ENCODE assay signal across 14 cellular contexts in genomic region chr22:25492950-25493790, GRCh38.
DNase-seq lines count a peak whose midpoint lies in the region; ATAC-seq, FAIRE-seq and TF ChIP-seq lines count a peak whose summit lies in the region.
"Had no signal": no experiment of that assay in that cellular context is flagged by ENCODE, and none has a peak within 500 bp of the region (broad histone marks: within the 10 kb centered on the region; RNA-seq: fewer than 3 reads in every experiment).

No MANE protein-coding gene starts in this region.

- no peaks in the 10 kb centered on the region for H3K27me3 ChIP-seq in K562 (ENCODE audit: control insufficient read depth in 2 of 2, insufficient read depth in 2 of 2, low read length in 2 of 2)
- no peaks in the 10 kb centered on the region for H3K27me3 ChIP-seq in neural progenitor cell

- H3F3A ChIP-seq in neural progenitor cell (ENCODE audit: low read depth): no peaks in the 10 kb centered on the region

- intact Hi-C loops in K562 (cut with micrococcal nuclease): no loop called here

- TF ChIP-seq RAD21 in K562 (CRISPR knock-in tag; conservative IDR thresholded peaks at IDR 0.05 in 1 of 2, IDR thresholded peaks at IDR 0.05 in 1 of 2): no peak

- H3K27me3 Mint-ChIP-seq in neural progenitor cell (ENCODE audit: insufficient read depth, low read depth): peaks cover 6% of the 10 kb centered on the region

- H3K4me3 ChIP-seq in K562 (no peak overlapping the region), neural progenitor cell (no peak overlapping the region)
- H3K4me3 ChIP-seq: stomach had no signal

- H3K4me3 Mint-ChIP-seq in neural progenitor cell: no peak overlapping the region
- H3K4me3 Mint-ChIP-seq: T-helper 1 cell treated with Interleukin-12 subunit alpha and Interleukin-12 subunit beta and Interleukin-4 antibody, amounts not matched to agents 30 μg/mL and 1 μg/mL, for 36 hours had no signal

- DNase-seq in G401 (ENCODE audit: low spot score): peak; percentile 100
- DNase-seq in NCI-H446 (lab: John Stamatoyannopoulos, UW): peak; percentile 96 to 99
- no peak for DNase-seq in K562 (ENCODE audit: extremely low read depth in 1 of 4, low spot score in 3 of 4)
- DNase-seq in neural progenitor cell (ENCODE audit: low spot score): no peak
- DNase-seq in RCC 7860 (ENCODE audit: low spot score): no peak
- DNase-seq in HK-2 (ENCODE audit: unreplicated experiment): no peak
- DNase-seq: GF-D8; NK-92 treated with Interleukin-12 subunit alpha and Interleukin-12 subunit beta, amount 100 ng/mL, for 24 hours; stomach had no signal

- TF ChIP-seq CTCF in K562 (IDR thresholded peaks at IDR 0.05 in 2 of 3, conservative IDR thresholded peaks at IDR 0.05 in 1 of 3; ENCODE audit: insufficient read depth in 2 of 3, low read depth in 1 of 3, low read length in 3 of 3) (no peak), neural progenitor cell (IDR thresholded peaks at IDR 0.05) (no peak)

- no TSS peak for BruUV-seq in K562 (replicated peaks; lab: Mats Ljungman, UMichigan)

- H3K9ac ChIP-seq in K562 (ENCODE audit: insufficient read depth in 1 of 2, low read depth in 2 of 2, low read length in 2 of 2) (no peak overlapping the region), neural progenitor cell (no peak overlapping the region)

- FAIRE-seq in K562 (lab: Jason Lieb, UNC) (no peak), RCC 7860 (lab: Jason Lieb, UNC) (no peak)
- FAIRE-seq: bronchial epithelial cell had no signal

- no peak for TF ChIP-seq EP300 in K562 (IDR thresholded peaks at IDR 0.05; ENCODE audit: low read length)

- in situ Hi-C loops in G401 (cut with HindIII; ENCODE audit: low sequenced_read_pairs) (no loop called here), K562 (cut with MboI) (no loop called here)

- no peaks in the 10 kb centered on the region for H3K9me3 ChIP-seq in K562 (replicated peaks; ENCODE audit: control insufficient read depth, insufficient read depth, low read depth, low read length)
- no peaks in the 10 kb centered on the region for H3K9me3 ChIP-seq in neural progenitor cell (ENCODE audit: low read depth)
- H3K9me3 ChIP-seq: stomach had no signal

- peak overlapping the region; percentile 39 for H3K27ac Mint-ChIP-seq in neural progenitor cell
- H3K27ac Mint-ChIP-seq: T-helper 1 cell treated with Interleukin-12 subunit alpha and Interleukin-12 subunit beta and Interleukin-4 antibody, amounts not matched to agents 30 μg/mL and 1 μg/mL, for 36 hours had no signal

- H3K9me1 ChIP-seq in K562 (ENCODE audit: control insufficient read depth, insufficient read depth, low read length): no peaks in the 10 kb centered on the region

- WGBS in K562 (ENCODE audit: insufficient coverage, low coverage, missing lambda C conversion rate): 51% methylated on average over 13 of the region's 16 CpGs

- TF ChIP-seq POLR2A in K562 (conservative IDR thresholded peaks at IDR 0.05): no peak

- peaks cover 9% of the 10 kb centered on the region for H3K4me1 Mint-ChIP-seq in neural progenitor cell

- H3K27ac ChIP-seq in K562 (ENCODE audit: extremely low read depth, low read depth, low read length): no peak overlapping the region
- no peak overlapping the region for H3K27ac ChIP-seq in neural progenitor cell
- H3K27ac ChIP-seq: HL-60, stomach had no signal

- no peak overlapping the region for H3K4me2 ChIP-seq in K562 (ENCODE audit: insufficient read depth, low read length)
- no peak overlapping the region for H3K4me2 ChIP-seq in neural progenitor cell

- CTCF ChIA-PET in K562 (lab: Yijun Ruan, JAX; ENCODE audit: low intra/inter-chr PET ratio): no interaction called here

- H3K4me1 ChIP-seq in K562 (replicated peaks in 1 of 2; ENCODE audit: control insufficient read depth in 2 of 2, insufficient read depth in 2 of 2, low read length in 2 of 2) (peaks cover 0 to 5% of the 10 kb centered on the region in 2 experiments; a peak in 2 of 5 replicates), neural progenitor cell (no peaks in the 10 kb centered on the region)

- ATAC-seq in K562 (no peak), HG03097 (IDR thresholded peaks at IDR 0.05; ENCODE audit: low FRiP score, unreplicated experiment) (no peak), GM19035 (IDR thresholded peaks at IDR 0.05; ENCODE audit: unreplicated experiment) (no peak)

- H3K9me3 Mint-ChIP-seq in neural progenitor cell: no peaks in the 10 kb centered on the region
- H3K9me3 Mint-ChIP-seq: T-helper 1 cell treated with Interleukin-12 subunit alpha and Interleukin-12 subunit beta and Interleukin-4 antibody, amounts not matched to agents 30 μg/mL and 1 μg/mL, for 36 hours had no signal

- POLR2A ChIA-PET in K562 (lab: Yijun Ruan, JAX): interaction anchor here (0.6 kb wide), 1 partner anchor 257 kb away, joined by 3 read pairs; no protein-coding TSS in a partner anchor

- H3K36me3 ChIP-seq in K562 (ENCODE audit: control insufficient read depth, insufficient read depth, low read length) (no peaks in the 10 kb centered on the region), neural progenitor cell (no peaks in the 10 kb centered on the region)

- H4K20me1 ChIP-seq in K562 (replicated peaks; ENCODE audit: control insufficient read depth, insufficient read depth, low read length) (peaks cover 7% of the 10 kb centered on the region), neural progenitor cell (ENCODE audit: low read depth) (no peaks in the 10 kb centered on the region)

- H2AFZ ChIP-seq in K562 (ENCODE audit: low read depth, low read length) (no peak overlapping the region), neural progenitor cell (replicated peaks) (no peak overlapping the region)

- H3K36me3 Mint-ChIP-seq in neural progenitor cell: peaks cover 23% of the 10 kb centered on the region

- H3K79me2 ChIP-seq in K562 (ENCODE audit: control insufficient read depth, insufficient read depth, low read length) (no peaks in the 10 kb centered on the region), neural progenitor cell (ENCODE audit: low read depth) (no peaks in the 10 kb centered on the region)

TF ChIP-seq in K562, 482 proteins besides CTCF, POLR2A, EP300 and RAD21:
- TF ChIP-seq, protein P1, sequence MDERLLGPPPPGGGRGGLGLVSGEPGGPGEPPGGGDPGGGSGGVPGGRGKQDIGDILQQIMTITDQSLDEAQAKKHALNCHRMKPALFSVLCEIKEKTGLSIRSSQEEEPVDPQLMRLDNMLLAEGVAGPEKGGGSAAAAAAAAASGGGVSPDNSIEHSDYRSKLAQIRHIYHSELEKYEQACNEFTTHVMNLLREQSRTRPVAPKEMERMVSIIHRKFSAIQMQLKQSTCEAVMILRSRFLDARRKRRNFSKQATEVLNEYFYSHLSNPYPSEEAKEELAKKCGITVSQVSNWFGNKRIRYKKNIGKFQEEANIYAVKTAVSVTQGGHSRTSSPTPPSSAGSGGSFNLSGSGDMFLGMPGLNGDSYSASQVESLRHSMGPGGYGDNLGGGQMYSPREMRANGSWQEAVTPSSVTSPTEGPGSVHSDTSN (CRISPR knock-in tag; IDR thresholded peaks at IDR 0.05; ENCODE audit: low read depth): no peak
- TF ChIP-seq, protein P1 (tag; conservative IDR thresholded peaks at IDR 0.05; ENCODE audit: low read depth): peak; percentile 82
- TF ChIP-seq MEIS2 (IDR thresholded peaks at IDR 0.05; ENCODE audit: partially characterized antibody) (peak; percentile 63), SRSF7 (optimal IDR thresholded peaks at IDR 0.05; ENCODE audit: low read depth, low read length) (no peak)

Comparison
In these comparisons a context has a peak if more than half of its experiments do, and no peak if none do; other contexts are left out.
1. DNase-seq: peak in G401 (single experiment) and NCI-H446 (2 of 2); none in K562 (0 of 4), neural progenitor cell (single experiment), RCC 7860 (single experiment) and HK-2 (single experiment).